In genomic region chr6:18207438-18207837, GRCh38 we compare ENCODE assay signal across 14 cellular contexts.
DNase-seq lines count a peak whose midpoint lies in the region.
"Had no signal": no experiment of that assay in that cellular context is flagged by ENCODE, and none has a peak within 500 bp of the region (broad histone marks: within the 10 kb centered on the region; RNA-seq: fewer than 3 reads in every experiment).

No MANE protein-coding gene starts in this region.

- H3K27ac ChIP-seq in muscle layer of duodenum (ENCODE audit: low read length) = peak overlapping the region; percentile 60
- H3K27ac ChIP-seq: colonic mucosa, vagina had no signal

- H3K27me3 ChIP-seq in muscle layer of duodenum (ENCODE audit: low read depth, low read length) (no peaks in the 10 kb centered on the region), HAP-1 (ENCODE audit: low read depth) (no peaks in the 10 kb centered on the region)
- H3K27me3 ChIP-seq: colonic mucosa, stomach, vagina had no signal

- H3K36me3 ChIP-seq in muscle layer of duodenum (ENCODE audit: control insufficient read depth in 1 of 2, insufficient read depth in 2 of 2, low read length in 2 of 2) (peaks cover 14 to 23% of the 10 kb centered on the region in 2 donors), HAP-1 (replicated peaks) (no peaks in the 10 kb centered on the region)
- H3K36me3 ChIP-seq: colonic mucosa had no signal

- H3K9me3 ChIP-seq in muscle layer of duodenum (ENCODE audit: control insufficient read depth in 1 of 2, low read length in 2 of 2) (no peaks in the 10 kb centered on the region), HAP-1 (no peaks in the 10 kb centered on the region)
- H3K9me3 ChIP-seq: Caco-2, colonic mucosa, stomach, vagina had no signal

- in situ Hi-C loops in HAP-1 (cut with MboI; ENCODE audit: low sequenced_read_pairs) = no loop called here

- H3K4me1 ChIP-seq in muscle layer of duodenum (ENCODE audit: control insufficient read depth in 1 of 2, insufficient read depth in 2 of 2, low read length in 2 of 2) (peaks cover 3% of the 10 kb centered on the region in 2 donors), HAP-1 (peaks cover 7% of the 10 kb centered on the region)
- H3K4me1 ChIP-seq: Caco-2, colonic mucosa, vagina had no signal

- DNase-seq in DMS79 treated with DMSO at 0.1 percent for 48 hours (lab: John Stamatoyannopoulos, UW) (peak; percentile 74), NCI-H1105 treated with DMSO at 0.1 percent for 48 hours (lab: John Stamatoyannopoulos, UW) (peak; percentile 75), anterior cingulate cortex (lab: John Stamatoyannopoulos, UW) (peak in 39 of 58 donors; percentile 3 to 73 (median 32)), HAP-1 (ENCODE audit: low spot score in 2 of 2) (no peak), OCI-M2 (lab: John Stamatoyannopoulos, UW; ENCODE audit: unreplicated experiment) (no peak)
- DNase-seq in activated CD4-positive, alpha-beta T cell treated with anti-CD3 and anti-CD28 coated beads for 48 hours = no peak
- DNase-seq: activated naive CD4-positive, alpha-beta T cell treated with Interleukin-2 at 50 U/mL for 16 hours; Caco-2; colonic mucosa; HCEC 1CT; NCI-H2227 treated with DMSO at 0.1 percent for 48 hours; stomach had no signal

- H3K4me3 ChIP-seq in muscle layer of duodenum (ENCODE audit: low read depth in 1 of 2, low read length in 2 of 2) (peak overlapping the region in 1 of 2 donors; percentile 21), HAP-1 (no peak overlapping the region)
- H3K4me3 ChIP-seq: colonic mucosa, stomach, vagina had no signal

Comparison
In these comparisons a context has a peak if more than half of its experiments do, and no peak if none do; other contexts are left out.
1. DNase-seq: peak in DMS79 treated with DMSO at 0.1 percent for 48 hours (single experiment), NCI-H1105 treated with DMSO at 0.1 percent for 48 hours (single experiment) and anterior cingulate cortex (39 of 58); none in HAP-1 (0 of 2), OCI-M2 (single experiment) and activated CD4-positive, alpha-beta T cell treated with anti-CD3 and anti-CD28 coated beads for 48 hours (single experiment).